Comparison of ENCODE assay signal across 8 cellular contexts in the genomic region with DNA sequence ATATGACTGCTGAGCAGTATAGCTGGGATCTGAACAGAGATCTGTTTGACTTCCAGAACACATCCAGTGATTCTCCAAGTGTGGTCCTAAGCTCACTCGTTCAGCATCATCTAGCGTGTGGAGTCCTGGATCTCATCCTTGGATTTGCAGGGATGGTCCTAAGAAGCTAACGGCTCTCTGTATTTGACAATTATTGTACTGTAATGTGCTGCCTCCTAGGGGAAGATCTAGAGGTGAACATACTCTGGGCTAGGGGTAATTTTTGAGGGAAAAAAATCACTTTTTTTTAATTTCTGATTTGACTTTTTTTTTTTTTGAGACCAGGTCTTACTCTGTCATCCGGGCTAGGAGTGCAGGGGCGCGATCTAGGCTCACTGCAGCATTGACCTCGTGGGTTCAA. TPM values are rescaled to one million over a fixed set of nuclear protein-coding genes. Genes with fewer than 3 reads are reported as not detected.
DNase-seq lines count a peak whose midpoint lies in the region; ATAC-seq and TF ChIP-seq lines count a peak whose summit lies in the region.

No MANE protein-coding gene starts in this region.

- intact Hi-C loops in right lobe of liver (cut with DNase I) = no loop called here

- H3K79me2 ChIP-seq in DND-41 (ENCODE audit: insufficient read depth, low read length) = peaks cover 16% of the 10 kb centered on the region

- no peaks in the 10 kb centered on the region for H3K27me3 Mint-ChIP-seq in T-helper 2 cell treated with Interferon-gamma antibody and Interleukin-4, amounts not matched to agents 5 μg/mL and 100 μg/mL, for 36 hours (ENCODE audit: low read depth)

- H4K20me1 ChIP-seq in DND-41 (ENCODE audit: insufficient read depth, low read length) = no peaks in the 10 kb centered on the region; the same call in 1 of the 2 replicates

- ATAC-seq in DND-41 (ENCODE audit: insufficient read depth, low read depth) (no peak), right lobe of liver (no peak), GM19328 (IDR thresholded peaks at IDR 0.05; ENCODE audit: unreplicated experiment) (no peak), GM21737 (IDR thresholded peaks at IDR 0.05; ENCODE audit: unreplicated experiment) (no peak)

- H3K9me3 ChIP-seq in DND-41 (ENCODE audit: insufficient read depth, low read length, severe bottlenecking) = no peaks in the 10 kb centered on the region
- H3K9me3 ChIP-seq in right lobe of liver = no peaks in the 10 kb centered on the region

- DNase-seq in DND-41 = no peak
- DNase-seq in NCI-H226 = peak; percentile 12
- peak; percentile 71 for DNase-seq in astrocyte of the spinal cord (ENCODE audit: low read depth, low spot score)
- DNase-seq in right lobe of liver = no peak
- no peak for DNase-seq in T-helper 2 cell treated with Interferon-gamma antibody and Interleukin-4, amounts not matched to agents 5 μg/mL and 100 μg/mL, for 36 hours (ENCODE audit: low spot score)

- H3K27ac ChIP-seq in 22Rv1 (0 out of 2 replicates have a peak overlapping the region, but pooled peaks have one; percentile 5), DND-41 (ENCODE audit: low read length) (no peak overlapping the region), right lobe of liver (no peak overlapping the region)

- H3K4me2 ChIP-seq in DND-41 (ENCODE audit: insufficient read depth, low read length) = peak overlapping the region; percentile 92

- H3K9ac ChIP-seq in DND-41 (ENCODE audit: low read depth, low read length) = peak overlapping the region; percentile 79; the same call in 1 of the 2 replicates

- H3K4me3 Mint-ChIP-seq in T-helper 2 cell treated with Interferon-gamma antibody and Interleukin-4, amounts not matched to agents 5 μg/mL and 100 μg/mL, for 36 hours = no peak overlapping the region

- H3K4me1 ChIP-seq in DND-41 (ENCODE audit: insufficient read depth, low read length) = peaks cover 26% of the 10 kb centered on the region
- peaks cover 0 to 8% (median 2%) of the 10 kb centered on the region in 4 donors for H3K4me1 ChIP-seq in right lobe of liver

- H3K27me3 ChIP-seq in DND-41 (ENCODE audit: insufficient read depth, low read length, poor library complexity) (no peaks in the 10 kb centered on the region), right lobe of liver (no peaks in the 10 kb centered on the region)

- 54% methylated on average over 6 of the region's 7 CpGs for WGBS in right lobe of liver (ENCODE audit: insufficient coverage, low coverage, low lambda C conversion rate, missing lambda C conversion rate)

- peaks cover 21% of the 10 kb centered on the region for H3K4me1 Mint-ChIP-seq in T-helper 2 cell treated with Interferon-gamma antibody and Interleukin-4, amounts not matched to agents 5 μg/mL and 100 μg/mL, for 36 hours (ENCODE audit: low read depth)

- in situ Hi-C loops in astrocyte of the spinal cord (cut with HindIII; ENCODE audit: low sequenced_read_pairs) = no loop called here

- peak; percentile 56 for TF ChIP-seq CTCF in 22Rv1 (IDR thresholded peaks at IDR 0.05)
- peak; percentile 36 for TF ChIP-seq CTCF in DND-41 (IDR thresholded peaks at IDR 0.05; ENCODE audit: borderline replicate concordance, extremely low read depth, low read length, poor library complexity, severe bottlenecking)
- TF ChIP-seq CTCF in astrocyte of the spinal cord (IDR thresholded peaks at IDR 0.05; ENCODE audit: low read depth, low read length) = peak; percentile 65
- TF ChIP-seq CTCF in right lobe of liver (IDR thresholded peaks at IDR 0.05) = peak; percentile 28 to 47 (median 32)

- no peak overlapping the region for H2AFZ ChIP-seq in DND-41 (ENCODE audit: low read depth, low read length)

- TF ChIP-seq POLR2A in right lobe of liver (IDR thresholded peaks at IDR 0.05) = no peak

- peak overlapping the region in 1 of 2 experiments; percentile 70; a peak in 2 of 4 replicates for H3K4me3 ChIP-seq in DND-41 (ENCODE audit: low read depth in 1 of 2, low read length in 2 of 2)
- H3K4me3 ChIP-seq in astrocyte of the spinal cord (ENCODE audit: low read depth, low read length) = peak overlapping the region; percentile 78
- no peak overlapping the region for H3K4me3 ChIP-seq in right lobe of liver

- H3K36me3 Mint-ChIP-seq in T-helper 2 cell treated with Interferon-gamma antibody and Interleukin-4, amounts not matched to agents 5 μg/mL and 100 μg/mL, for 36 hours (ENCODE audit: low read depth) = no peaks in the 10 kb centered on the region

- no peak overlapping the region for H3K27ac Mint-ChIP-seq in T-helper 2 cell treated with Interferon-gamma antibody and Interleukin-4, amounts not matched to agents 5 μg/mL and 100 μg/mL, for 36 hours

- H3K9me3 Mint-ChIP-seq in T-helper 2 cell treated with Interferon-gamma antibody and Interleukin-4, amounts not matched to agents 5 μg/mL and 100 μg/mL, for 36 hours = no peaks in the 10 kb centered on the region

- no peaks in the 10 kb centered on the region for H3K36me3 ChIP-seq in DND-41 (ENCODE audit: insufficient read depth, low read length)
- H3K36me3 ChIP-seq in right lobe of liver = no peaks in the 10 kb centered on the region

RNA-seq across cellular contexts. Expression of a gene that starts 1.5 kb away (rescaled TPM):
- total RNA-seq in right lobe of liver = 1 to 10 TPM; 1.3 to 2.4 (median 2.0) TPM

RNA-seq across cellular contexts. Expression of a gene that starts 17.4 kb away (rescaled TPM):
- not detected for total RNA-seq in right lobe of liver

RNA-seq across cellular contexts. Expression of a gene that starts 38.4 kb away (rescaled TPM):
- 1 to 10 TPM; 1.5 to 2.8 (median 2.2) TPM for total RNA-seq in right lobe of liver

RNA-seq across cellular contexts. Expression of a gene that starts 38.5 kb away (rescaled TPM):
- 10 to 100 TPM in 4 of 6 experiments, 1 to 10 TPM in 2; 7.7 to 28.3 (median 12.2) TPM for total RNA-seq in right lobe of liver

Comparison
In these comparisons a context has a peak if more than half of its experiments do, and no peak if none do; other contexts are left out.
1. DNase-seq: peak in NCI-H226 (single experiment) and astrocyte of the spinal cord (single experiment); none in DND-41 (single experiment), right lobe of liver (0 of 3) and T-helper 2 cell treated with Interferon-gamma antibody and Interleukin-4, amounts not matched to agents 5 μg/mL and 100 μg/mL, for 36 hours (single experiment).
2. Peak in every context shown above with its lines, with median percentiles within 50 percentile points of each other: CTCF ChIP-seq.